Comparison of ENCODE assay signal across 28 cellular contexts in genomic region chr1:210371916-210372315, GRCh38.
"Had no signal": no experiment of that assay in that cellular context is flagged by ENCODE, and none has a peak within 500 bp of the region (broad histone marks: within the 10 kb centered on the region; RNA-seq: fewer than 3 reads in every experiment).

No MANE protein-coding gene starts in this region.

- DNase-seq: activated CD4-positive, alpha-beta T cell treated with anti-CD3 and anti-CD28 coated beads for 36 hours; activated CD4-positive, CD25-positive, alpha-beta regulatory T cell; activated CD8-positive, alpha-beta T cell treated with anti-CD3 and anti-CD28 coated beads, Interleukin-2, amount 10 ng/mL, durations not matched to agents 7 days and 5 days; activated effector memory CD4-positive, alpha-beta T cell treated with Interleukin-2 at 50 U/mL for 16 hours; activated naive CD4-positive, alpha-beta T cell treated with Interleukin-2 at 50 U/mL for 16 hours; anterior cingulate cortex; dorsolateral prefrontal cortex; effector memory CD4-positive, alpha-beta T cell; gastrocnemius medialis; glutamatergic neuron; left ventricle myocardium inferior; naive thymus-derived CD4-positive, alpha-beta T cell; nucleus accumbens; stimulated activated CD4-positive, alpha-beta T cell treated with anti-CD3 and anti-CD28 coated beads, Interleukin-15, amount 100 ng/mL, for 24 hours; stimulated activated CD4-positive, alpha-beta T cell treated with anti-CD3 and anti-CD28 coated beads, Interleukin-2, amount 100 ng/mL, for 24 hours; stimulated activated naive CD4-positive, alpha-beta T cell; tibial artery; upper lobe of right lung had no signal

- H3K79me2 ChIP-seq: parathyroid adenoma had no signal

- H3K36me3 Mint-ChIP-seq: naive thymus-derived CD4-positive, alpha-beta T cell had no signal

- H3K36me3 ChIP-seq: cardiac muscle cell, gastrocnemius medialis, left ventricle myocardium inferior, right atrium auricular region, suprapubic skin, tibial artery, upper lobe of right lung had no signal

- H3K27ac ChIP-seq: cardiac muscle cell, coronary artery, dorsolateral prefrontal cortex, gastrocnemius medialis, left ventricle myocardium inferior, parathyroid adenoma, right atrium auricular region, suprapubic skin, tibial artery, upper lobe of right lung had no signal

- H3K9me3 ChIP-seq: gastrocnemius medialis, left ventricle myocardium inferior, right atrium auricular region, suprapubic skin, tibial artery, upper lobe of right lung had no signal

- H3K27me3 Mint-ChIP-seq: activated CD4-positive, alpha-beta T cell treated with anti-CD3 and anti-CD28 coated beads for 36 hours; activated naive CD8-positive, alpha-beta T cell had no signal

- H3K4me3 Mint-ChIP-seq: activated CD4-positive, alpha-beta T cell treated with anti-CD3 and anti-CD28 coated beads for 36 hours; activated CD8-positive, alpha-beta T cell treated with anti-CD3 and anti-CD28 coated beads, Interleukin-2, amount 10 ng/mL, durations not matched to agents 7 days and 5 days; activated naive CD8-positive, alpha-beta T cell; mesothelial cell of epicardium; naive thymus-derived CD4-positive, alpha-beta T cell; neural crest cell; T-helper 2 cell treated with Interferon-gamma antibody and Interleukin-4, amounts not matched to agents 5 μg/mL and 100 μg/mL, for 36 hours had no signal

- H3K4me3 ChIP-seq: cardiac muscle cell, coronary artery, dorsolateral prefrontal cortex, gastrocnemius medialis, left ventricle myocardium inferior, right atrium auricular region, suprapubic skin, tibial artery, upper lobe of right lung had no signal

- H3K27ac Mint-ChIP-seq: activated CD4-positive, alpha-beta T cell treated with anti-CD3 and anti-CD28 coated beads for 36 hours; activated CD8-positive, alpha-beta T cell treated with anti-CD3 and anti-CD28 coated beads, Interleukin-2, amount 10 ng/mL, durations not matched to agents 7 days and 5 days; activated naive CD8-positive, alpha-beta T cell; mesothelial cell of epicardium; naive thymus-derived CD4-positive, alpha-beta T cell; T-helper 2 cell treated with Interferon-gamma antibody and Interleukin-4, amounts not matched to agents 5 μg/mL and 100 μg/mL, for 36 hours had no signal

- H2AFZ ChIP-seq: parathyroid adenoma had no signal

- H3K9me3 Mint-ChIP-seq: mesothelial cell of epicardium; naive thymus-derived CD4-positive, alpha-beta T cell; neural crest cell; T-helper 2 cell treated with Interferon-gamma antibody and Interleukin-4, amounts not matched to agents 5 μg/mL and 100 μg/mL, for 36 hours had no signal

- H3K27me3 ChIP-seq: cardiac muscle cell, dorsolateral prefrontal cortex, gastrocnemius medialis, right atrium auricular region, suprapubic skin, tibial artery, upper lobe of right lung had no signal

- FAIRE-seq: islet of Langerhans had no signal

- H3K9ac ChIP-seq: parathyroid adenoma had no signal

- H3K4me1 ChIP-seq: gastrocnemius medialis, left ventricle myocardium inferior, parathyroid adenoma, right atrium auricular region had no signal
